In the genomic region with DNA sequence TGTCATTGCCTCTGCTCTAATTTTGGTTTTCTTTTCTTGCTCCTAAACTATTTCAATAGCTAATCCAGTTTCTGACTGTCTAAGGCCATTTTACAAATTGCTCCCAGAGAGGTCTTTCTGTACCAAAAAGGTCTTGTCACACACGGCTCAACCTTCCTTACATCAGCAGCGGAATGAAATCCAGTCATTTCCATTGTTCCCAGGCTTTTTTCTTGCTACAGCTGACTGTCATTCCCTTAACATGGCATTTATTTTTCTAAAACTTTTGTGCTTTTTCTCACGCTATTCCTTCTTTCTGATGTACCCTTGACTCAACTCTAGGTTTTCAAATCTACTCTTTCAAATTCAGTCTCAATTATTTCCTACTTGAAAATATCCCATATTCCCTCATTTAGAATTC, we compare ENCODE assay signal across 22 cellular contexts. TPM values are rescaled to one million over a fixed set of nuclear protein-coding genes. Genes with fewer than 3 reads are reported as not detected.
A peak's percentile ranks its signal among the peaks of the same experiment; 100 is the strongest.
DNase-seq lines count a peak whose midpoint lies in the region; ATAC-seq, FAIRE-seq and TF ChIP-seq lines count a peak whose summit lies in the region.
"Had no signal": no experiment of that assay in that cellular context is flagged by ENCODE, and none has a peak within 500 bp of the region (broad histone marks: within the 10 kb centered on the region; RNA-seq: fewer than 3 reads in every experiment).

No MANE protein-coding gene starts in this region.

- H2AFZ ChIP-seq in H1 (ENCODE audit: low read length) (no peak overlapping the region), neural progenitor cell (replicated peaks) (no peak overlapping the region)

- TF ChIP-seq EP300 in H1 (IDR thresholded peaks at IDR 0.05; ENCODE audit: borderline replicate concordance in 1 of 2, low read depth in 2 of 2, low read length in 2 of 2), result no peak

- H3K4me1 Mint-ChIP-seq in neural progenitor cell, result peaks cover 62% of the 10 kb centered on the region

- H3K36me3 ChIP-seq in H1 (ENCODE audit: control insufficient read depth in 2 of 4, insufficient read depth in 4 of 4, low read length in 3 of 4) (no peaks in the 10 kb centered on the region), neural progenitor cell (no peaks in the 10 kb centered on the region)

- peak overlapping the region; percentile 58 for H3K4me3 Mint-ChIP-seq in neural progenitor cell

- FAIRE-seq in H1 (lab: Jason Lieb, UNC), result no peak
- FAIRE-seq: GM19239, RCC 7860 had no signal

- H2BK15ac ChIP-seq in H1 (ENCODE audit: low read length), result no peak overlapping the region

- no peak overlapping the region for H2BK20ac ChIP-seq in H1 (ENCODE audit: low read length)

- no peak overlapping the region for H2BK12ac ChIP-seq in H1 (ENCODE audit: low read depth, low read length)

- H4K91ac ChIP-seq in H1 (replicated peaks; ENCODE audit: insufficient read length, low read length), result no peak overlapping the region

- H3K9ac ChIP-seq in H1 (replicated peaks in 1 of 4; ENCODE audit: extremely low read depth in 1 of 4, low read depth in 3 of 4, low read length in 3 of 4), result no peak overlapping the region
- no peak overlapping the region for H3K9ac ChIP-seq in neural progenitor cell
- H3K9ac ChIP-seq: GM23248 had no signal

- H4K8ac ChIP-seq in H1 (ENCODE audit: extremely low read depth, insufficient read depth, low read length), result no peak overlapping the region

- H3K27me3 ChIP-seq in H1 (replicated peaks in 1 of 4; ENCODE audit: control insufficient read depth in 3 of 4, extremely low read depth in 1 of 4, insufficient read depth in 3 of 4, low read length in 3 of 4) (no peaks in the 10 kb centered on the region), neural progenitor cell (no peaks in the 10 kb centered on the region)

- peaks cover 31% of the 10 kb centered on the region for H3F3A ChIP-seq in neural progenitor cell (ENCODE audit: low read depth)

- DNase-seq in NCI-H2171 treated with DMSO at 0.1 percent for 48 hours (lab: John Stamatoyannopoulos, UW) (peak; percentile 28), NCI-H2171 (lab: John Stamatoyannopoulos, UW) (no peak), H1 (ENCODE audit: low read depth in 1 of 2, low spot score in 2 of 2) (no peak), neural progenitor cell (ENCODE audit: low spot score) (peak; percentile 35), ACHN (no peak)
- DNase-seq: Calu3, DND-41, HCEC 1CT, KG1, MM.1S, NCI-H1048, NCI-H1694, NCI-H2029 treated with DMSO at 0.1 percent for 48 hours, NCI-H774, SIG-M5 had no signal

- TF ChIP-seq POLR2A in H1 (IDR thresholded peaks at IDR 0.05; ENCODE audit: control extremely low read depth in 1 of 2, low read depth in 2 of 2, low read length in 2 of 2), result no peak

- H3K9me3 Mint-ChIP-seq in neural progenitor cell, result peaks cover 4% of the 10 kb centered on the region

- no peaks in the 10 kb centered on the region for H3K23me2 ChIP-seq in H1 (ENCODE audit: low read depth, low read length)

- H3K4me2 ChIP-seq in H1 (ENCODE audit: insufficient read depth in 1 of 2, low read depth in 2 of 2, low read length in 2 of 2) (no peak overlapping the region; a peak in 1 of 4 replicates), neural progenitor cell (peak overlapping the region; percentile 67)

- 79% methylated on average over 3 of the region's 3 CpGs; no CpG with 5 or more reads in 1 of the 2 experiments for WGBS in H1 (ENCODE audit: extremely low coverage in 1 of 2, insufficient coverage in 1 of 2, insufficient read length in 1 of 2, insufficient replicate concordance in 2 of 2, low coverage in 1 of 2, low lambda C conversion rate in 2 of 2, missing lambda C conversion rate in 1 of 2), 2 experiments

- H2AK5ac ChIP-seq in H1 (ENCODE audit: low read depth, low read length), result no peak overlapping the region

- no peak overlapping the region for H3K18ac ChIP-seq in H1 (ENCODE audit: extremely low read depth, low read length)

- in situ Hi-C loops in ACHN (cut with HindIII; ENCODE audit: low pct_ligation_motif_present, low pct_unique_long_range_greater_than_20kb, low sequenced_read_pairs), result no loop called here

- no peak overlapping the region for H4K5ac ChIP-seq in H1 (ENCODE audit: insufficient read length, low read depth, low read length)

- H3K4me3 ChIP-seq in H1 (ENCODE audit: extremely low read depth in 1 of 4, insufficient read depth in 2 of 4, low read depth in 3 of 4, low read length in 4 of 4) (peak overlapping the region in 1 of 4 experiments; percentile 33; a peak in 1 of 8 replicates), neural progenitor cell (no peak overlapping the region)
- H3K4me3 ChIP-seq: GM23248, SK-N-MC had no signal

- no peaks in the 10 kb centered on the region for H4K20me1 ChIP-seq in H1 (replicated peaks in 1 of 2; ENCODE audit: control insufficient read depth in 1 of 2, insufficient read depth in 2 of 2, low read length in 2 of 2)
- H4K20me1 ChIP-seq in neural progenitor cell (ENCODE audit: low read depth), result no peaks in the 10 kb centered on the region

- H3K4ac ChIP-seq in H1 (replicated peaks; ENCODE audit: insufficient read length, low read depth, low read length), result no peak overlapping the region

- no peak overlapping the region for H2BK120ac ChIP-seq in H1 (replicated peaks; ENCODE audit: low read depth, low read length)

- no peaks in the 10 kb centered on the region for H3K9me3 ChIP-seq in H1 (ENCODE audit: insufficient read depth in 2 of 2, low read depth in 1 of 2, low read length in 1 of 2)
- no peaks in the 10 kb centered on the region for H3K9me3 ChIP-seq in neural progenitor cell (ENCODE audit: low read depth)

- H3K27ac ChIP-seq in H1 (ENCODE audit: low read depth, low read length) (no peak overlapping the region), neural progenitor cell (peak overlapping the region; percentile 82)
- H3K27ac ChIP-seq: 22Rv1, GM23248, SK-N-MC had no signal

- peaks cover 0 to 13% (median 5%) of the 10 kb centered on the region in 4 experiments; a peak in 4 of 7 replicates for H3K4me1 ChIP-seq in H1 (replicated peaks in 1 of 4; ENCODE audit: control insufficient read depth in 3 of 4, insufficient read depth in 4 of 4, low read length in 3 of 4)
- H3K4me1 ChIP-seq in neural progenitor cell, result peaks cover 51% of the 10 kb centered on the region

- H3K36me3 Mint-ChIP-seq in neural progenitor cell, result peaks cover 10% of the 10 kb centered on the region

- no peak for TF ChIP-seq RAD21 in H1 (IDR thresholded peaks at IDR 0.05 in 1 of 2, conservative IDR thresholded peaks at IDR 0.05 in 1 of 2; ENCODE audit: low read depth in 2 of 2, low read length in 2 of 2)

- H3K27ac Mint-ChIP-seq in neural progenitor cell, result peak overlapping the region; percentile 82

- POLR2A ChIA-PET in H1 (lab: Charles Lee; ENCODE audit: partially characterized antibody), result interaction anchor here (0.7 kb wide), 1 partner anchor 17 kb away, joined by 3 read pairs; no protein-coding TSS in a partner anchor

- H3K79me1 ChIP-seq in H1 (ENCODE audit: low read depth, low read length), result 0 out of 2 replicates have a peak, but pooled peaks cover 2% of the 10 kb centered on the region

- H3K27me3 Mint-ChIP-seq in neural progenitor cell (ENCODE audit: insufficient read depth, low read depth), result no peaks in the 10 kb centered on the region

- H3K56ac ChIP-seq in H1 (replicated peaks; ENCODE audit: insufficient read length, low read depth, low read length), result no peak overlapping the region

- H2BK5ac ChIP-seq in H1 (ENCODE audit: low read depth, low read length), result no peak overlapping the region

- TF ChIP-seq CTCF in H1 (IDR thresholded peaks at IDR 0.05; ENCODE audit: control extremely low read depth in 1 of 3, insufficient read depth in 1 of 3, low read depth in 1 of 3, low read length in 3 of 3) (no peak), neural progenitor cell (IDR thresholded peaks at IDR 0.05) (no peak)

- H3K79me2 ChIP-seq in H1 (ENCODE audit: control insufficient read depth in 1 of 2, insufficient read depth in 2 of 2, low read length in 2 of 2) (peaks cover 0 to 12% of the 10 kb centered on the region in 2 experiments; a peak in 2 of 4 replicates), neural progenitor cell (ENCODE audit: low read depth) (peaks cover 7% of the 10 kb centered on the region)

- CTCF ChIA-PET in H1 (lab: Charles Lee; ENCODE audit: partially characterized antibody), result interaction anchor here (0.9 kb wide), 1 partner anchor 210 kb away, joined by 3 read pairs; no protein-coding TSS in a partner anchor

- no peak overlapping the region for H3K23ac ChIP-seq in H1 (ENCODE audit: insufficient read length)

- ATAC-seq in GM19351 (IDR thresholded peaks at IDR 0.05; ENCODE audit: unreplicated experiment), result no peak
- no peak for ATAC-seq in HG03025 (IDR thresholded peaks at IDR 0.05; ENCODE audit: low FRiP score, unreplicated experiment)

- H3K14ac ChIP-seq in H1 (ENCODE audit: insufficient read length), result no peak overlapping the region

TF ChIP-seq in H1, 55 proteins besides CTCF, POLR2A, EP300 and RAD21:
- TF ChIP-seq TAF1 (IDR thresholded peaks at IDR 0.05; ENCODE audit: low read depth, low read length), result no peak
- TF ChIP-seq CREB1 (IDR thresholded peaks at IDR 0.05), result no peak
- TF ChIP-seq EZH2 (IDR thresholded peaks at IDR 0.05; ENCODE audit: low read depth, low read length, severe bottlenecking), result no peak
- peak; percentile 20 to 72; a peak in 1 of 4 replicates for TF ChIP-seq SIN3A (conservative IDR thresholded peaks at IDR 0.05 in 1 of 2, IDR thresholded peaks at IDR 0.05 in 1 of 2; ENCODE audit: low read depth in 1 of 2, low read length in 2 of 2)
- TF ChIP-seq FOSL1 (IDR thresholded peaks at IDR 0.05; ENCODE audit: insufficient read depth, low read depth, low read length), result no peak
- no peak for TF ChIP-seq CBX8 (IDR thresholded peaks at IDR 0.05; ENCODE audit: borderline replicate concordance, low read depth, low read length)
TF ChIP-seq in H1: peak in this region for 1.

RNA-seq across cellular contexts. Expression of a gene that starts 24.3 kb away (rescaled TPM):
- total RNA-seq in H1 (2021; fragmentation: NEBNext Ultra II Directional; extraction: Animal tissue kit (Norgen Biotek cat#: 25700)), result 30.1 and 36.2 TPM in 2 replicates
- 2.5 and 4.6 TPM in 2 replicates for polyA plus RNA-seq in H1 (2011; rRNA removed)
- 4.0 TPM for polyA plus RNA-seq in H1 (2011; cell fraction: cytosol; rRNA removed)
- polyA plus RNA-seq in H1 (2011; cell fraction: nucleus; rRNA removed), result 6.1 TPM
- polyA plus RNA-seq in H1 (2012, experiment 1 of 2), result 4.8 to 8.0 TPM (median 6.2 TPM) in 4 replicates
- polyA plus RNA-seq in H1 (2012, experiment 2 of 2), result 0.56 TPM
- polyA plus RNA-seq in H1 (2013, experiment 1 of 2), result 19.2 TPM
- 18.9 TPM for polyA plus RNA-seq in H1 (2013, experiment 2 of 2)
- polyA minus RNA-seq in H1 (2011; rRNA and poly(A)+ RNA removed), result 31.0 and 46.7 TPM in 2 replicates
- 9.2 TPM for polyA minus RNA-seq in H1 (2011; cell fraction: cytosol; rRNA and poly(A)+ RNA removed)
- polyA minus RNA-seq in H1 (2011; cell fraction: nucleus; rRNA and poly(A)+ RNA removed), result 47.8 TPM
- 17.2 and 28.4 TPM in 2 replicates for total RNA-seq in neural progenitor cell (ENCODE audit: low replicate concordance)

Comparison
In these comparisons a context has a peak if more than half of its experiments do, and no peak if none do; other contexts are left out.
1. DNase-seq: peak in NCI-H2171 treated with DMSO at 0.1 percent for 48 hours (single experiment) and neural progenitor cell (single experiment); none in NCI-H2171 (single experiment), H1 (0 of 2) and ACHN (single experiment).